12 cellular contexts compared by ENCODE assay signal in the genomic region with DNA sequence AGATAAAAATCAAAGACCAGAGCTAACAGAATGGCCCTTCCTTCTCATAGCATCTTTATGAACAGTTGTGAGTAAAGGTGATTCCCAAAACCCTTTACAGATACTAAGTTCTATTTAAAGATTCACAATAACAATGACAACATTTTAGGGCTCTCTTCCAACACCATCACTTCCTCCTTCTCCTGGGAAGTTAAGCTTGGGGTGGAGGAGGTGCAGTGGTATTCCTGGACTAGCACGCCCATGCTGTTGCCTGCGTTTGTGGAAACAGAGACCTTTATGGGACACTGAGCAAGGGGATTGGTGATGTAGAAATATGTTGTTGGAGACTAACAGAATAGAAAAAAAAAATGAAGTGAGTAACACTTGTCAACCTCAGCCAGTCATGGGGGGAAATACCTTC. TPM values are rescaled to one million over a fixed set of nuclear protein-coding genes. Genes with fewer than 3 reads are reported as not detected.
DNase-seq lines count a peak whose midpoint lies in the region; ATAC-seq, FAIRE-seq and TF ChIP-seq lines count a peak whose summit lies in the region.
"Had no signal": no experiment of that assay in that cellular context is flagged by ENCODE, and none has a peak within 500 bp of the region (broad histone marks: within the 10 kb centered on the region; RNA-seq: fewer than 3 reads in every experiment).

No MANE protein-coding gene starts in this region.

- H3K36me3 Mint-ChIP-seq in astrocyte (ENCODE audit: low read depth, unreplicated experiment): no peaks in the 10 kb centered on the region
- peaks cover 0 to 5% of the 10 kb centered on the region in 2 donors for H3K36me3 Mint-ChIP-seq in stimulated activated naive B cell treated with anti-CD40 and anti-IgM and Interleukin-4, amounts not matched to agents 10 μg/mL and 1 μg/mL and 100 μg/mL, for 72 hours

- H3K4me3 Mint-ChIP-seq in astrocyte (ENCODE audit: unreplicated experiment): no peak overlapping the region
- H3K4me3 Mint-ChIP-seq in stimulated activated naive B cell treated with anti-CD40 and anti-IgM and Interleukin-4, amounts not matched to agents 10 μg/mL and 1 μg/mL and 100 μg/mL, for 72 hours: no peak overlapping the region

- H3K27me3 Mint-ChIP-seq in astrocyte (ENCODE audit: low read depth, unreplicated experiment): no peaks in the 10 kb centered on the region
- H3K27me3 Mint-ChIP-seq in stimulated activated naive B cell treated with anti-CD40 and anti-IgM and Interleukin-4, amounts not matched to agents 10 μg/mL and 1 μg/mL and 100 μg/mL, for 72 hours: no peaks in the 10 kb centered on the region

- peaks cover 4% of the 10 kb centered on the region for H3K4me1 Mint-ChIP-seq in astrocyte (ENCODE audit: low read depth, unreplicated experiment)
- H3K4me1 Mint-ChIP-seq in stimulated activated naive B cell treated with anti-CD40 and anti-IgM and Interleukin-4, amounts not matched to agents 10 μg/mL and 1 μg/mL and 100 μg/mL, for 72 hours: peaks cover 22 to 28% of the 10 kb centered on the region in 2 donors

- no peaks in the 10 kb centered on the region for H3K79me2 ChIP-seq in astrocyte (ENCODE audit: insufficient read depth, low read length)

- no peaks in the 10 kb centered on the region for H3K9me3 ChIP-seq in astrocyte (ENCODE audit: insufficient read depth, low read depth, low read length)

- H3K4me2 ChIP-seq in astrocyte (ENCODE audit: low read length): peak overlapping the region; percentile 28

- in situ Hi-C loops in Caki2 (cut with HindIII; ENCODE audit: low pct_unique_long_range_greater_than_20kb, low sequenced_read_pairs): no loop called here

- no peak overlapping the region for H2AFZ ChIP-seq in astrocyte (ENCODE audit: low read depth, low read length)

- H3K27ac ChIP-seq in astrocyte (ENCODE audit: low read depth, low read length): peak overlapping the region; percentile 47

- no peaks in the 10 kb centered on the region for H4K20me1 ChIP-seq in astrocyte (ENCODE audit: insufficient read depth, low read length)

- H3K36me3 ChIP-seq in astrocyte (ENCODE audit: insufficient read depth, low read length): no peaks in the 10 kb centered on the region

- H3K27ac Mint-ChIP-seq in astrocyte (ENCODE audit: unreplicated experiment): no peak overlapping the region
- H3K27ac Mint-ChIP-seq in stimulated activated naive B cell treated with anti-CD40 and anti-IgM and Interleukin-4, amounts not matched to agents 10 μg/mL and 1 μg/mL and 100 μg/mL, for 72 hours: no peak overlapping the region

- no peak for FAIRE-seq in astrocyte (lab: Jason Lieb, UNC)
- FAIRE-seq: islet of Langerhans, TTC549 had no signal

- H3K4me1 ChIP-seq in astrocyte (ENCODE audit: insufficient read depth, low read length): peaks cover 10% of the 10 kb centered on the region

- ATAC-seq in omental fat pad (ENCODE audit: low FRiP score): peak; percentile 46
- ATAC-seq in stimulated activated naive B cell treated with anti-CD40 and anti-IgM and Interleukin-4, amounts not matched to agents 10 μg/mL and 1 μg/mL and 100 μg/mL, for 72 hours (replicated peaks): no peak
- no peak for ATAC-seq in HG03354 (IDR thresholded peaks at IDR 0.05; ENCODE audit: poor library complexity, severe bottlenecking, unreplicated experiment)

- H3K27me3 ChIP-seq in astrocyte (ENCODE audit: insufficient read depth, low read length): no peaks in the 10 kb centered on the region
- H3K27me3 ChIP-seq: dorsolateral prefrontal cortex had no signal

- H3K9ac ChIP-seq in astrocyte (ENCODE audit: low read length): peak overlapping the region; percentile 33

- DNase-seq in Caki2 (ENCODE audit: low read depth) (peak; percentile 89), astrocyte (ENCODE audit: low read depth) (peak; percentile 82), fibroblast of villous mesenchyme (ENCODE audit: low read depth) (peak; percentile 59), omental fat pad (ENCODE audit: low spot score) (no peak), C1 segment of cervical spinal cord (lab: John Stamatoyannopoulos, UW) (no peak), SW 1271 (lab: John Stamatoyannopoulos, UW) (no peak)
- no peak for DNase-seq in stimulated activated naive B cell treated with anti-CD40 and anti-IgM and Interleukin-4, amounts not matched to agents 10 μg/mL and 1 μg/mL and 100 μg/mL, for 72 hours
- DNase-seq: dorsolateral prefrontal cortex, NCI-H1930 had no signal

- no peaks in the 10 kb centered on the region for H3K9me3 Mint-ChIP-seq in astrocyte (ENCODE audit: unreplicated experiment)
- no peaks in the 10 kb centered on the region for H3K9me3 Mint-ChIP-seq in stimulated activated naive B cell treated with anti-CD40 and anti-IgM and Interleukin-4, amounts not matched to agents 10 μg/mL and 1 μg/mL and 100 μg/mL, for 72 hours

- TF ChIP-seq CTCF in astrocyte (IDR thresholded peaks at IDR 0.05; ENCODE audit: insufficient read depth, low read depth, low read length) (no peak), fibroblast of villous mesenchyme (IDR thresholded peaks at IDR 0.05; ENCODE audit: insufficient read depth, low read depth, low read length) (no peak), omental fat pad (IDR thresholded peaks at IDR 0.05) (no peak)

- H3K4me3 ChIP-seq in astrocyte (ENCODE audit: insufficient read depth, low read depth, low read length) (no peak overlapping the region), fibroblast of villous mesenchyme (ENCODE audit: low read depth, low read length) (no peak overlapping the region)
- H3K4me3 ChIP-seq: dorsolateral prefrontal cortex had no signal

RNA-seq across cellular contexts. Expression of a gene that starts 22.5 kb away (rescaled TPM):
- 10.6 and 13.7 TPM in 2 replicates for total RNA-seq in Caki2 (2014; rRNA removed; shearing (Covaris generic); ENCODE audit: low replicate concordance)
- total RNA-seq in astrocyte (5.1 and 5.7 TPM in 2 replicates), fibroblast of villous mesenchyme (13.4 and 15.8 TPM in 2 replicates), omental fat pad (100 to 1,000 TPM; 162 to 274 (median 207) TPM)

Comparison
In these comparisons a context has a peak if more than half of its experiments do, and no peak if none do; other contexts are left out.
1. DNase-seq: peak in Caki2 (single experiment), astrocyte (single experiment) and fibroblast of villous mesenchyme (single experiment); none in omental fat pad (single experiment), C1 segment of cervical spinal cord (0 of 14), SW 1271 (0 of 2) and stimulated activated naive B cell treated with anti-CD40 and anti-IgM and Interleukin-4, amounts not matched to agents 10 μg/mL and 1 μg/mL and 100 μg/mL, for 72 hours (single experiment).